Comparison of ENCODE assay signal across 8 cellular contexts in the genomic region with DNA sequence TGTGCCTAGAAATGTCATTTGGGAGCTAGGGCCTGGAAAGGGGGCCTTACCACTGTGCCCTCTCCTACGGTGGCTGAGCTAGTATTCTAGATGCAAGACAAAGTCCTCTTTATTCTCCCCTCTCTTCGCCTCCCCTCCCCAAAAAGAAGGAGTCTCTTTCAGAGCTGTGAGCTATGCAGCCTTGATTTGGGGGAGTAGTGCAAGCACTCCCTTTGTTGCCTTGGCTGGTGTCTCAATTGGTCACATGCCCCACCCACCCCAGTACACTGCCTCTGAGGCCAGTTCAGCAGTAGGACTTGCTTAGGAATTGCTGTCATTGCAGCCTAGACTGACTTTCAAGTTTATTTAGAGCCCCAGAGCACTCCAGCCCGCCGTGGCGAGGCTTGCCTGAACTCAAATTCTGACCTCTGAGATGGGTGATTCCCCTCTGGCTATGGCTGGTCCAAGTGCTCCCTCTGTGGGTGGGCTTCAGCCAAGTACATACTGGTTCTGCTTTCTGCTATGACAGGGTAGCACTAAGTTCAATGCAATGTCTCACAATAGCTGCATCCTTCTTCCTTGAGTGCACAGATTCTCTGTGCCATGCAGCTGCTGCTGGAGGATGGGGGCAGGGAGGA. TPM values are rescaled to one million over a fixed set of nuclear protein-coding genes. Genes with fewer than 3 reads are reported as not detected.
DNase-seq lines count a peak whose midpoint lies in the region; ATAC-seq and TF ChIP-seq lines count a peak whose summit lies in the region.

No MANE protein-coding gene starts in this region.

- H3K27me3 Mint-ChIP-seq in activated B cell treated with CpG ODN at 0.5 μM for 24 hours, result peaks cover 21% of the 10 kb centered on the region

- CTCF ChIA-PET in activated B cell treated with CpG ODN at 0.5 μM for 24 hours (lab: Charles Lee), result no interaction called here

- DNase-seq in activated B cell treated with CpG ODN at 0.5 μM for 24 hours, result peak; percentile 19
- DNase-seq in iPS-NIHi7 (ENCODE audit: extremely low spot score), result peak; percentile 26
- no peak for DNase-seq in NCI-H2029 (lab: John Stamatoyannopoulos, UW)
- DNase-seq in NCI-H1048 (lab: John Stamatoyannopoulos, UW), result no peak
- DNase-seq in cortex of kidney (lab: John Stamatoyannopoulos, UW), result no peak

- no peaks in the 10 kb centered on the region for H3K36me3 Mint-ChIP-seq in activated B cell treated with CpG ODN at 0.5 μM for 24 hours (ENCODE audit: low read depth)

- H3K9me3 Mint-ChIP-seq in activated B cell treated with CpG ODN at 0.5 μM for 24 hours, result peaks cover 4% of the 10 kb centered on the region

- H3K4me1 Mint-ChIP-seq in activated B cell treated with CpG ODN at 0.5 μM for 24 hours, result no peaks in the 10 kb centered on the region

- peak; percentile 96 for ATAC-seq in GM19438 (IDR thresholded peaks at IDR 0.05; ENCODE audit: low read depth, unreplicated experiment)
- ATAC-seq in HG03196 (IDR thresholded peaks at IDR 0.05; ENCODE audit: unreplicated experiment), result peak; percentile 95
- peak; percentile 70 for ATAC-seq in activated B cell treated with CpG ODN at 0.5 μM for 24 hours (ENCODE audit: low read depth)

- H3K27ac Mint-ChIP-seq in activated B cell treated with CpG ODN at 0.5 μM for 24 hours, result no peak overlapping the region

- TF ChIP-seq CTCF in GM12872 (IDR thresholded peaks at IDR 0.05; ENCODE audit: insufficient read depth, low read depth, low read length), result peak; percentile 87
- no peak for TF ChIP-seq CTCF in activated B cell treated with CpG ODN at 0.5 μM for 24 hours (IDR thresholded peaks at IDR 0.05)

- intact Hi-C loops in activated B cell treated with CpG ODN at 0.5 μM for 24 hours (cut with micrococcal nuclease), result loop anchor here (1.0 to 5.0 kb wide), 3 partner anchors 237 to 747 kb away; a partner anchor contains a TSS

- POLR2A ChIA-PET in activated B cell treated with CpG ODN at 0.5 μM for 24 hours (lab: Charles Lee), result no interaction called here

- H3K4me3 Mint-ChIP-seq in activated B cell treated with CpG ODN at 0.5 μM for 24 hours, result no peak overlapping the region

RNA-seq across cellular contexts. Expression of a gene that starts 37.0 kb away (rescaled TPM):
- 12.7 and 14.3 TPM in 2 replicates for total RNA-seq in activated B cell treated with CpG ODN at 0.5 μM for 24 hours

Comparison
In these comparisons a context has a peak if more than half of its experiments do, and no peak if none do; other contexts are left out.
1. DNase-seq: peak in activated B cell treated with CpG ODN at 0.5 μM for 24 hours (single experiment) and iPS-NIHi7 (single experiment); none in NCI-H2029 (single experiment), NCI-H1048 (single experiment) and cortex of kidney (single experiment).
2. Peak in every context shown above with its lines, with median percentiles within 50 percentile points of each other: ATAC-seq.